Comparison of ENCODE assay signal across 18 cellular contexts in the genomic region with DNA sequence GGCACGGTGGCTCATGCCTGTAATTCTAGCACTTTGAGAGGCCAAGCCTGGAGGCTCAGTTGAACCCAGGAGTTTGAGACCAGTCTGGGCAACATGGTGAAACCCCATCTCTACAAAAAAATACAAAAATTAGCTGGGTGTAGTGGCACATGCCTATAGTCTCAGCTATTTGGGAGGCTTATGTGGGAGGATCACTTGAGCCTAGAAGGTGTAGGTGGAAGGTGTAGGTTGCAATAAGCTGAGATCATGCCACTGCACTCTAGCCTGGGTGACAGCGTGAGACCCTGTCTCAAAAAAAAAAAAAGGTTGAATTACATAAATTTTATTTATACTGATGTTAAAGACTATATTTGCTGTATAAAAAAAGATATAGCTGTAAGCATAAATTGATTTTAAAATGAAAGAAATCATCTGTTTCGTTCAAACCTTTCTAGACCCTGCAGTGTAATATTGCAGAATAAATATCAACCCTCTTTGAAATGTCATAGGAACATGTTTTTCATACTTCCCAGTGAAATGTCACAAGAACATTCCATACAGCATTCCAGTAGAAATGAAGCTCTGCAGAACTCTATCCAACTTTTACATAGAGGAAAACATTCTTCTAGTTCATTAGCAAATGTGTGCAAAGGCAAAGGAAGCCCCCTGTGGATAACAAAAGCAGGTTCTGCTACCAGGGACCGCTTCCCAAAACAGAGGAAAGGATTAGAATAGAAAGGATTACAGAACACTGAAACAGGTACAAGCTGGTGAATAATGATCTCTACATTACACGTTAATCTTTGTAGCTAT.
DNase-seq lines count a peak whose midpoint lies in the region; ATAC-seq and TF ChIP-seq lines count a peak whose summit lies in the region.
"Had no signal": no experiment of that assay in that cellular context is flagged by ENCODE, and none has a peak within 500 bp of the region (broad histone marks: within the 10 kb centered on the region; RNA-seq: fewer than 3 reads in every experiment).

No MANE protein-coding gene starts in this region.

- H3K4me3 ChIP-seq in right cardiac atrium (ENCODE audit: low read length) (no peak overlapping the region), right atrium auricular region (no peak overlapping the region), muscle layer of duodenum (ENCODE audit: low read depth in 1 of 2, low read length in 2 of 2) (no peak overlapping the region)
- H3K4me3 ChIP-seq in CD8-positive, alpha-beta memory T cell (ENCODE audit: low read length): no peak overlapping the region
- no peak overlapping the region for H3K4me3 ChIP-seq in naive thymus-derived CD4-positive, alpha-beta T cell (ENCODE audit: low read length)
- H3K4me3 ChIP-seq: heart right ventricle, left lung had no signal

- no peaks in the 10 kb centered on the region for H3K36me3 ChIP-seq in right atrium auricular region
- H3K36me3 ChIP-seq in muscle layer of duodenum (ENCODE audit: control insufficient read depth in 1 of 2, insufficient read depth in 2 of 2, low read length in 2 of 2): peaks cover 0 to 7% of the 10 kb centered on the region in 2 donors
- no peaks in the 10 kb centered on the region for H3K36me3 ChIP-seq in CD8-positive, alpha-beta memory T cell (ENCODE audit: insufficient read depth, low read length)
- no peaks in the 10 kb centered on the region for H3K36me3 ChIP-seq in naive thymus-derived CD4-positive, alpha-beta T cell (ENCODE audit: control insufficient read depth in 2 of 3, insufficient read depth in 3 of 3, low read length in 3 of 3)
- H3K36me3 ChIP-seq: left lung had no signal

- ATAC-seq in right cardiac atrium: peak in 1 of 2 donors; percentile 50
- ATAC-seq in naive thymus-derived CD4-positive, alpha-beta T cell: no peak
- ATAC-seq: HepG2, left lung had no signal

- H3K27ac ChIP-seq in right cardiac atrium (ENCODE audit: low read length) (peak overlapping the region; percentile 38), right atrium auricular region (peak overlapping the region in 1 of 2 donors; percentile 46), muscle layer of duodenum (ENCODE audit: low read length) (peak overlapping the region; percentile 30)
- H3K27ac ChIP-seq in CD8-positive, alpha-beta memory T cell (ENCODE audit: low read depth, low read length): no peak overlapping the region
- no peak overlapping the region for H3K27ac ChIP-seq in naive thymus-derived CD4-positive, alpha-beta T cell (ENCODE audit: low read depth, low read length)
- H3K27ac ChIP-seq: left lung had no signal

- H3K4me1 ChIP-seq in right cardiac atrium (ENCODE audit: control insufficient read depth, insufficient read depth, low read length) (no peaks in the 10 kb centered on the region), right atrium auricular region (peaks cover 0 to 22% of the 10 kb centered on the region in 2 donors), muscle layer of duodenum (ENCODE audit: control insufficient read depth in 1 of 2, insufficient read depth in 2 of 2, low read length in 2 of 2) (peaks cover 8 to 30% of the 10 kb centered on the region in 2 donors)
- peaks cover 14% of the 10 kb centered on the region for H3K4me1 ChIP-seq in CD8-positive, alpha-beta memory T cell (ENCODE audit: insufficient read depth, low read length)
- H3K4me1 ChIP-seq in naive thymus-derived CD4-positive, alpha-beta T cell (ENCODE audit: control insufficient read depth in 2 of 2, insufficient read depth in 2 of 2, low read length in 2 of 2): peaks cover 6 to 14% of the 10 kb centered on the region in 2 donors

- H3K27me3 Mint-ChIP-seq in CD8-positive, alpha-beta memory T cell: peaks cover 0 to 3% of the 10 kb centered on the region in 2 donors
- peaks cover 0 to 12% (median 0%) of the 10 kb centered on the region in 5 donors for H3K27me3 Mint-ChIP-seq in naive thymus-derived CD4-positive, alpha-beta T cell

- no peaks in the 10 kb centered on the region for H3K27me3 ChIP-seq in right cardiac atrium (ENCODE audit: control insufficient read depth, insufficient read depth)
- no peaks in the 10 kb centered on the region for H3K27me3 ChIP-seq in right atrium auricular region
- no peaks in the 10 kb centered on the region for H3K27me3 ChIP-seq in muscle layer of duodenum (ENCODE audit: low read depth, low read length)
- H3K27me3 ChIP-seq in CD8-positive, alpha-beta memory T cell (ENCODE audit: insufficient read depth, low read length, poor library complexity, severe bottlenecking): no peaks in the 10 kb centered on the region
- H3K27me3 ChIP-seq in naive thymus-derived CD4-positive, alpha-beta T cell (ENCODE audit: control insufficient read depth in 2 of 2, insufficient read depth in 2 of 2, low read length in 2 of 2): no peaks in the 10 kb centered on the region
- H3K27me3 ChIP-seq: heart right ventricle, left lung had no signal

- H3K9me3 ChIP-seq in right cardiac atrium (ENCODE audit: control insufficient read depth, low read length) (no peaks in the 10 kb centered on the region), right atrium auricular region (peaks cover 0 to 9% of the 10 kb centered on the region in 2 donors), muscle layer of duodenum (ENCODE audit: control insufficient read depth in 1 of 2, low read length in 2 of 2) (peaks cover 3 to 4% of the 10 kb centered on the region in 2 donors)
- H3K9me3 ChIP-seq in CD8-positive, alpha-beta memory T cell (ENCODE audit: low read length): peaks cover 5% of the 10 kb centered on the region
- H3K9me3 ChIP-seq in naive thymus-derived CD4-positive, alpha-beta T cell (ENCODE audit: control insufficient read depth in 2 of 3, low read length in 3 of 3): peaks cover 0 to 9% (median 0%) of the 10 kb centered on the region in 3 experiments

- peaks cover 11 to 24% (median 12%) of the 10 kb centered on the region in 3 donors for H3K36me3 Mint-ChIP-seq in CD8-positive, alpha-beta memory T cell
- H3K36me3 Mint-ChIP-seq in naive thymus-derived CD4-positive, alpha-beta T cell: peaks cover 0 to 33% (median 27%) of the 10 kb centered on the region in 5 donors

- peaks cover 8 to 17% (median 16%) of the 10 kb centered on the region in 5 donors for H3K9me3 Mint-ChIP-seq in CD8-positive, alpha-beta memory T cell
- peaks cover 0 to 28% (median 16%) of the 10 kb centered on the region in 11 donors for H3K9me3 Mint-ChIP-seq in naive thymus-derived CD4-positive, alpha-beta T cell

- DNase-seq in right cardiac atrium: no peak
- no peak for DNase-seq in right atrium auricular region (ENCODE audit: low spot score)
- DNase-seq in dedifferentiated amniotic fluid mesenchymal stem cell (ENCODE audit: extremely low spot score): peak; percentile 39
- no peak for DNase-seq in CD8-positive, alpha-beta memory T cell
- DNase-seq in NCI-H187 (lab: John Stamatoyannopoulos, UW): no peak
- DNase-seq in naive thymus-derived CD4-positive, alpha-beta T cell: no peak
- no peak for DNase-seq in cortex of kidney (lab: John Stamatoyannopoulos, UW)
- DNase-seq: ACHN; activated CD4-positive, alpha-beta T cell treated with anti-CD3 and anti-CD28 coated beads for 4 hours; activated T-cell treated with anti-CD3 and anti-CD28 coated beads, Interleukin-2, amount 50 U/mL, for 48 hours; heart right ventricle; left lung; NCI-H1092 treated with DMSO at 0.1 percent for 48 hours; NCI-H446 treated with DMSO at 0.1 percent for 48 hours; occipital lobe; stimulated activated CD4-positive, alpha-beta T cell treated with anti-CD3 and anti-CD28 coated beads, Interleukin-12 subunit alpha, Interleukin-12 subunit beta, amount 100 ng/mL, for 4 hours had no signal

- POLR2A ChIA-PET in CD8-positive, alpha-beta memory T cell (lab: Charles Lee): no interaction called here
- POLR2A ChIA-PET in naive thymus-derived CD4-positive, alpha-beta T cell (lab: Charles Lee): no interaction called here

- CTCF ChIA-PET in CD8-positive, alpha-beta memory T cell (lab: Charles Lee): no interaction called here
- CTCF ChIA-PET in naive thymus-derived CD4-positive, alpha-beta T cell (lab: Charles Lee): interaction anchor here (0.7 kb wide), 1 partner anchor 723 kb away, joined by 3 read pairs; no protein-coding TSS in a partner anchor

- H3K4me3 Mint-ChIP-seq in CD8-positive, alpha-beta memory T cell: no peak overlapping the region
- no peak overlapping the region for H3K4me3 Mint-ChIP-seq in naive thymus-derived CD4-positive, alpha-beta T cell

- H3K27ac Mint-ChIP-seq in CD8-positive, alpha-beta memory T cell: no peak overlapping the region
- H3K27ac Mint-ChIP-seq in naive thymus-derived CD4-positive, alpha-beta T cell: no peak overlapping the region

- WGBS in right cardiac atrium: 59% methylated on average over 5 of the region's 5 CpGs

- TF ChIP-seq CTCF in right atrium auricular region (IDR thresholded peaks at IDR 0.05): no peak

- peaks cover 9 to 13% (median 12%) of the 10 kb centered on the region in 3 donors for H3K4me1 Mint-ChIP-seq in CD8-positive, alpha-beta memory T cell
- peaks cover 6 to 37% (median 22%) of the 10 kb centered on the region in 7 donors for H3K4me1 Mint-ChIP-seq in naive thymus-derived CD4-positive, alpha-beta T cell

- intact Hi-C loops in right cardiac atrium (cut with DNase I): no loop called here
- intact Hi-C loops in naive thymus-derived CD4-positive, alpha-beta T cell (cut with micrococcal nuclease): no loop called here

Comparison
In these comparisons a context has a peak if more than half of its experiments do, and no peak if none do; other contexts are left out.
1. H3K27ac ChIP-seq: peak in right cardiac atrium (single experiment) and muscle layer of duodenum (single experiment); none in CD8-positive, alpha-beta memory T cell (single experiment) and naive thymus-derived CD4-positive, alpha-beta T cell (single experiment).